Comparison of ENCODE assay signal across 8 cellular contexts in genomic region chr4:139014391-139015268, GRCh38. TPM values are rescaled to one million over a fixed set of nuclear protein-coding genes. Genes with fewer than 3 reads are reported as not detected.
A peak's percentile ranks its signal among the peaks of the same experiment; 100 is the strongest.
DNase-seq lines count a peak whose midpoint lies in the region; ATAC-seq and TF ChIP-seq lines count a peak whose summit lies in the region.

No MANE protein-coding gene starts in this region.

- peak overlapping the region; percentile 78 for H3K4me3 Mint-ChIP-seq in activated naive CD8-positive, alpha-beta T cell treated with anti-CD3 and anti-CD28 coated beads, Interleukin-2, amount 10 ng/mL, durations not matched to agents 7 days and 5 days

- peak; percentile 57 for DNase-seq in SIG-M5 treated with dmso at 0.1 percent for 504 hours (lab: John Stamatoyannopoulos, UW; ENCODE audit: unreplicated experiment)
- no peak for DNase-seq in SIG-M5 (lab: John Stamatoyannopoulos, UW)
- DNase-seq in MV-4-11 (lab: John Stamatoyannopoulos, UW) = peak; percentile 65
- no peak for DNase-seq in activated naive CD8-positive, alpha-beta T cell treated with anti-CD3 and anti-CD28 coated beads, Interleukin-2, amount 10 ng/mL, durations not matched to agents 7 days and 5 days
- no peak for DNase-seq in left ventricle myocardium inferior
- no peak for DNase-seq in NCI-H774 (lab: John Stamatoyannopoulos, UW)

- peaks cover 35% of the 10 kb centered on the region for H3K4me1 ChIP-seq in left ventricle myocardium inferior
- H3K4me1 ChIP-seq in rectal smooth muscle tissue (ENCODE audit: control insufficient read depth, insufficient read depth, low read length) = peaks cover 2% of the 10 kb centered on the region

- H3K36me3 Mint-ChIP-seq in activated naive CD8-positive, alpha-beta T cell treated with anti-CD3 and anti-CD28 coated beads, Interleukin-2, amount 10 ng/mL, durations not matched to agents 7 days and 5 days = peaks cover 3% of the 10 kb centered on the region

- peaks cover 17% of the 10 kb centered on the region for H3K4me1 Mint-ChIP-seq in activated naive CD8-positive, alpha-beta T cell treated with anti-CD3 and anti-CD28 coated beads, Interleukin-2, amount 10 ng/mL, durations not matched to agents 7 days and 5 days

- peak overlapping the region; percentile 84 for H3K27ac Mint-ChIP-seq in activated naive CD8-positive, alpha-beta T cell treated with anti-CD3 and anti-CD28 coated beads, Interleukin-2, amount 10 ng/mL, durations not matched to agents 7 days and 5 days

- intact Hi-C loops in left ventricle myocardium inferior (cut with micrococcal nuclease) = no loop called here

- POLR2A ChIA-PET in activated naive CD8-positive, alpha-beta T cell treated with anti-CD3 and anti-CD28 coated beads, Interleukin-2, amount 10 ng/mL, durations not matched to agents 7 days and 5 days (lab: Charles Lee) = interaction anchor here (0.6 to 2.5 kb wide), 9 partner anchors 9 to 543 kb away, joined by 3 to 11 read pairs (median 4); partner anchors contain the start of gene ELF2

- H3K27me3 Mint-ChIP-seq in activated naive CD8-positive, alpha-beta T cell treated with anti-CD3 and anti-CD28 coated beads, Interleukin-2, amount 10 ng/mL, durations not matched to agents 7 days and 5 days = no peaks in the 10 kb centered on the region

- no peak for TF ChIP-seq CTCF in left ventricle myocardium inferior (IDR thresholded peaks at IDR 0.05; ENCODE audit: borderline replicate concordance)

- peak overlapping the region; percentile 78 for H3K4me3 ChIP-seq in left ventricle myocardium inferior
- peak overlapping the region; percentile 70 for H3K4me3 ChIP-seq in rectal smooth muscle tissue (ENCODE audit: low read length)

- H3K27ac ChIP-seq in left ventricle myocardium inferior (replicated peaks) = peak overlapping the region; percentile 95
- H3K27ac ChIP-seq in rectal smooth muscle tissue (ENCODE audit: low read depth, low read length) = peak overlapping the region; percentile 80

- H3K36me3 ChIP-seq in left ventricle myocardium inferior (no peaks in the 10 kb centered on the region), rectal smooth muscle tissue (ENCODE audit: control insufficient read depth, insufficient read depth, low read length) (no peaks in the 10 kb centered on the region)

- H3K9me3 Mint-ChIP-seq in activated naive CD8-positive, alpha-beta T cell treated with anti-CD3 and anti-CD28 coated beads, Interleukin-2, amount 10 ng/mL, durations not matched to agents 7 days and 5 days = no peaks in the 10 kb centered on the region

- ATAC-seq in GM21825 (IDR thresholded peaks at IDR 0.05; ENCODE audit: unreplicated experiment) = peak; percentile 4
- ATAC-seq in activated naive CD8-positive, alpha-beta T cell treated with anti-CD3 and anti-CD28 coated beads, Interleukin-2, amount 10 ng/mL, durations not matched to agents 7 days and 5 days (ENCODE audit: low read depth) = no peak

- H3K27me3 ChIP-seq in left ventricle myocardium inferior (ENCODE audit: low read depth) = no peaks in the 10 kb centered on the region
- H3K27me3 ChIP-seq in rectal smooth muscle tissue (ENCODE audit: control insufficient read depth, insufficient read depth, low read length) = no peaks in the 10 kb centered on the region

- peak overlapping the region; percentile 35 for H3K9ac ChIP-seq in rectal smooth muscle tissue (ENCODE audit: low read length)

- no peaks in the 10 kb centered on the region for H3K9me3 ChIP-seq in left ventricle myocardium inferior (replicated peaks)

RNA-seq across cellular contexts. Expression of gene NOCT, which starts 1.0 kb away (rescaled TPM):
- total RNA-seq in activated naive CD8-positive, alpha-beta T cell treated with anti-CD3 and anti-CD28 coated beads, Interleukin-2, amount 10 ng/mL, durations not matched to agents 7 days and 5 days = 1 to 10 TPM; 4.7 to 5.9 TPM
- total RNA-seq in left ventricle myocardium inferior = 8.4 TPM

Comparison
In these comparisons a context has a peak if more than half of its experiments do, and no peak if none do; other contexts are left out.
1. DNase-seq: peak in SIG-M5 treated with dmso at 0.1 percent for 504 hours (single experiment) and MV-4-11 (single experiment); none in SIG-M5 (single experiment), activated naive CD8-positive, alpha-beta T cell treated with anti-CD3 and anti-CD28 coated beads, Interleukin-2, amount 10 ng/mL, durations not matched to agents 7 days and 5 days (single experiment), left ventricle myocardium inferior (single experiment) and NCI-H774 (single experiment).